In the genomic region with DNA sequence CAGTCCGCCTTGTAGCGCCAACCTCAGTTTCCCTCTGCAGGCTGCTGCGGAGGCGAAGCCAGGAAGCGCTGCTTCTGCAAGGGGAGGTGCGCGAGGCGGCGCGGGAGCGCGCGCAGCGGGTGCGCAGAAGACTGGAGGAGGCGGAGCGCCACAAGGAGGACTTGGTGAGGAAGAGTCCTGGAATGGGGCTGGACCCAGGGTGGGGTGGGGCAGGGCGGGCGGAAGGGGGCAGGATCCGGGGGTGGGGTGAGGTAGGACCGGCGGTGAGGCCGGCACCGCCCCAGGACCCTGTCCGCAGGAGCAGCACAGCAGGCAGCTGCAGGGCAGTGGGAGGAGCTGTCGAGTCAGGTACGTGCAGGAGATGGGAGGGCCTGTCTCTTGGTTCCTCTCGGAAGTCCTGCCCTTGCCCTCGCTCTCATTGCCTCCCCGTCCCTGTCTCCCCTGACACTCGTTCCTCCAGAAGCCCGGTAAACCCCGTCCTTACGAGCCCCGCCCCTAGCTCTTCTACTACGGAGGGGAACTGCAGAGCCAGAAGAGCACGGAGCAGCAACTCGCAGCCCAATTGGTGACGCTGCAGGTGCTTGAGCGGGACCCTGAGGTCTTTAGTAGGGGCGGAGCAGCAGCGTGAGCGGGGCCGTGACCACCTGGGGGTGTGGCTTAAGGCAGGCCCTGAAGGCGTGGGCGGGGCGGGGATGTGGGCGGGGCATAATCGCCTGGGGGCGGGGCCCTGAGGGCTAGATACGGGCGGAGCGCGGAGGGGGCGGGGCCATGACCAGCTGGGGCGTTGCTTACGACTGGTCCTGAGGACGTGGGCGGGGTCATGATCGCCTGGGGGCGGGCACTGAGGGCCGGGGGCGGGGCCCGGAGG, we compare ENCODE assay signal across 8 cellular contexts.
DNase-seq lines count a peak whose midpoint lies in the region; ATAC-seq and TF ChIP-seq lines count a peak whose summit lies in the region.
"Not testable (repeated sequence)": the region's sequence is repeated elsewhere in the genome, so short reads cannot be mapped to it uniquely, and the experiment has no call there.

No MANE protein-coding gene starts in this region.

- peak; percentile 78 for ATAC-seq in GM21447 (IDR thresholded peaks at IDR 0.05; ENCODE audit: unreplicated experiment)

- CTCF ChIA-PET in Calu3 (lab: Charles Lee), result interaction anchor here (0.6 to 1.0 kb wide), 6 partner anchors 73 to 853 kb away, joined by 3 to 11 read pairs (median 4); no protein-coding TSS in a partner anchor

- H3K9me3 Mint-ChIP-seq in Calu3 (ENCODE audit: low read depth, unreplicated experiment), result not testable (repeated sequence)

- not testable (repeated sequence) for H3K4me1 Mint-ChIP-seq in Calu3 (ENCODE audit: low read depth, unreplicated experiment)

- peaks cover 12% of the 10 kb centered on the region for H3K27me3 ChIP-seq in HUES48 (ENCODE audit: control insufficient read depth, insufficient read depth, low read length)
- H3K27me3 ChIP-seq in NT2/D1 (ENCODE audit: insufficient read depth, insufficient read length), result not testable (repeated sequence)

- H3K9me3 ChIP-seq in HUES48 (ENCODE audit: control insufficient read depth, insufficient read depth, low read length); NT2/D1 (ENCODE audit: insufficient read depth, low read length): not testable (repeated sequence)

- TF ChIP-seq CTCF in Calu3 (IDR thresholded peaks at IDR 0.05; ENCODE audit: unreplicated experiment), result not testable (repeated sequence)

- peaks cover 34% of the 10 kb centered on the region for H3K36me3 Mint-ChIP-seq in Calu3 (ENCODE audit: insufficient read depth, unreplicated experiment)

- DNase-seq in Calu3 (peak; percentile 96), NT2/D1 (ENCODE audit: low read depth, low spot score) (peak; percentile 71), epidermal melanocyte (ENCODE audit: insufficient read length, low spot score) (peak; percentile 69), middle frontal gyrus (ENCODE audit: extremely low spot score, low spot score) (peak; percentile 71)
- peak; percentile 90 for DNase-seq in activated CD8-positive, alpha-beta memory T cell treated with anti-CD3 and anti-CD28 coated beads, Interleukin-2, amount 50 U/mL, for 24 hours (ENCODE audit: extremely low read depth)
- DNase-seq in stimulated activated CD8-positive, alpha-beta memory T cell treated with anti-CD3 and anti-CD28 coated beads, Interleukin-2, amount 100 ng/mL, for 1 hour (ENCODE audit: low read depth in 2 of 2), result peak; percentile 98

- intact Hi-C loops in Calu3 (cut with micrococcal nuclease; ENCODE audit: unreplicated experiment), result not testable (repeated sequence)

- not testable (repeated sequence) for H3K36me3 ChIP-seq in HUES48 (ENCODE audit: control insufficient read depth, insufficient read depth, low read length); NT2/D1 (ENCODE audit: insufficient read depth, insufficient read length, low read length)

- not testable (repeated sequence) for H3K9ac ChIP-seq in HUES48 (ENCODE audit: low read depth, low read length); NT2/D1 (ENCODE audit: insufficient read length, low read depth)

- not testable (repeated sequence) for BruUV-seq in Calu3 (replicated peaks; lab: Mats Ljungman, UMichigan)

- H3K27me3 Mint-ChIP-seq in Calu3 (ENCODE audit: unreplicated experiment), result not testable (repeated sequence)

- peak overlapping the region; percentile 96 for H3K4me3 Mint-ChIP-seq in Calu3 (ENCODE audit: low read depth, unreplicated experiment)

- H3K27ac ChIP-seq in HUES48 (ENCODE audit: low read depth, low read length), result peak overlapping the region; percentile 79

- peak overlapping the region; percentile 94 for H3K27ac Mint-ChIP-seq in Calu3 (ENCODE audit: unreplicated experiment)

- H3K4me1 ChIP-seq in HUES48 (ENCODE audit: control insufficient read depth, insufficient read depth, low read length); NT2/D1 (ENCODE audit: insufficient read depth, insufficient read length): not testable (repeated sequence)

- peak overlapping the region; percentile 71 for H3K4me3 ChIP-seq in HUES48 (ENCODE audit: low read depth, low read length)
- H3K4me3 ChIP-seq in NT2/D1 (ENCODE audit: insufficient read length, low read depth), result peak overlapping the region; percentile 21

Comparison
In these comparisons a context has a peak if more than half of its experiments do, and no peak if none do; other contexts are left out.
1. Peak in every context shown above with its lines: DNase-seq, ATAC-seq, H3K4me3 ChIP-seq and H3K27ac ChIP-seq.